Comparison of ENCODE assay signal across 8 cellular contexts in the genomic region with DNA sequence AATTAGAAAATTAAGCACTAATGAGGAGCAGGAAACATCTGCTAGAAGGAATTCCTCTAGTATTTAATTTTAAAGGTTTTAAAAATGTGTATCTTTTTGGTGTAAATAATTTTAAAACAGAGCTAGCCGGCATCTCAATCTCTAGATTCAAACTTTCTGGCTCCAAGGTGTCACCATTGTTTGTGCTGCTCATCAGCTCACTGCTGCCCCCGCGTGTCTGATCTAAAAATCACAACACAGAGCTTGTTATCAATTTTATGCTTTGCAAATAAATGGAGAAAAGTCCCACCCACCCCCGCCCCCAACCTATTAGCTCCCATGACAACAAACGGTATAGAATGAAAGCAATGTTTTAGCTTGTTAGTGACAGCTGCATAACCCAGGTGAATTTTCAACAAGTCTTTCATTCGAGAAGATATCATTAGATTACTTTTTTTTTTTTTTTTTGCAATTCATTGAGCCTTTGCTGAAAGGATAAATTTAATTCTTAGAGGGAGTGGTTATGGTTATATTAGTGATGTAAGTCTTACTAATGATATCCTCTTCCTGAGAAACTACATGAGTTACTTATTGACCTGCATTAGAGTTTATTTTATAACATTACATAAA. TPM values are rescaled to one million over a fixed set of nuclear protein-coding genes. Genes with fewer than 3 reads are reported as not detected.
DNase-seq lines count a peak whose midpoint lies in the region; ATAC-seq and TF ChIP-seq lines count a peak whose summit lies in the region.

No MANE protein-coding gene starts in this region.

- H3K27me3 ChIP-seq in NT2/D1 (ENCODE audit: insufficient read depth, insufficient read length) (no peaks in the 10 kb centered on the region), mucosa of rectum (ENCODE audit: control insufficient read depth in 2 of 2, insufficient read depth in 2 of 2, low read length in 2 of 2) (no peaks in the 10 kb centered on the region)

- H3K9me3 ChIP-seq in NT2/D1 (ENCODE audit: insufficient read depth, low read length) (no peaks in the 10 kb centered on the region), mucosa of rectum (ENCODE audit: control insufficient read depth in 2 of 2, low read length in 2 of 2) (no peaks in the 10 kb centered on the region)

- no peak for ATAC-seq in GM18519 (IDR thresholded peaks at IDR 0.05; ENCODE audit: low FRiP score, unreplicated experiment)

- no peak overlapping the region for H3K4me3 ChIP-seq in NT2/D1 (ENCODE audit: insufficient read length, low read depth)
- H3K4me3 ChIP-seq in epithelial cell of proximal tubule (ENCODE audit: low read depth, low read length): peak overlapping the region; percentile 62
- H3K4me3 ChIP-seq in mucosa of rectum (ENCODE audit: low read length in 2 of 2): peak overlapping the region; percentile 61 to 85

- DNase-seq in GF-D8 (lab: John Stamatoyannopoulos, UW) (peak; percentile 30), HuH-7.5 (ENCODE audit: low spot score) (peak; percentile 56), NT2/D1 (ENCODE audit: low read depth, low spot score) (peak; percentile 51), activated T-cell treated with anti-CD3 and anti-CD28 coated beads for 1 hour (ENCODE audit: low read depth) (peak; percentile 90), epithelial cell of proximal tubule (ENCODE audit: low read depth) (no peak)
- DNase-seq in stimulated activated CD8-positive, alpha-beta memory T cell treated with anti-CD3 and anti-CD28 coated beads, Interleukin-4, amount 100 ng/mL, for 1 hour (ENCODE audit: low read depth in 2 of 2, low spot score in 1 of 2): peak; percentile 73 to 82

- H3K4me1 ChIP-seq in NT2/D1 (ENCODE audit: insufficient read depth, insufficient read length) (peaks cover 4% of the 10 kb centered on the region), mucosa of rectum (ENCODE audit: control insufficient read depth in 2 of 2, insufficient read depth in 2 of 2, low read length in 2 of 2) (peaks cover 6 to 8% of the 10 kb centered on the region in 2 donors)

- peak; percentile 71 for TF ChIP-seq CTCF in epithelial cell of proximal tubule (conservative IDR thresholded peaks at IDR 0.05; ENCODE audit: low read depth, low read length)

- H3K9ac ChIP-seq in NT2/D1 (ENCODE audit: insufficient read length, low read depth): no peak overlapping the region
- peak overlapping the region; percentile 52 for H3K9ac ChIP-seq in mucosa of rectum (ENCODE audit: low read depth in 1 of 2, low read length in 2 of 2)

- H3K36me3 ChIP-seq in NT2/D1 (ENCODE audit: insufficient read depth, insufficient read length, low read length) (no peaks in the 10 kb centered on the region), mucosa of rectum (ENCODE audit: control insufficient read depth in 2 of 2, insufficient read depth in 2 of 2, low read length in 2 of 2) (no peaks in the 10 kb centered on the region)

- peak overlapping the region in 1 of 2 donors; percentile 16 for H3K27ac ChIP-seq in mucosa of rectum (ENCODE audit: low read depth in 2 of 2, low read length in 2 of 2)

RNA-seq across cellular contexts. Expression of a gene that starts 11.3 kb away (rescaled TPM):
- not detected in 2 replicates for total RNA-seq in epithelial cell of proximal tubule

RNA-seq across cellular contexts. Expression of a gene that starts 29.6 kb away (rescaled TPM):
- 26.5 and 26.9 TPM in 2 replicates for total RNA-seq in epithelial cell of proximal tubule
